22 cellular contexts compared by ENCODE assay signal in genomic region chr22:49626361-49627216, GRCh38.
"Had no signal": no experiment of that assay in that cellular context is flagged by ENCODE, and none has a peak within 500 bp of the region (broad histone marks: within the 10 kb centered on the region; RNA-seq: fewer than 3 reads in every experiment).

No MANE protein-coding gene starts in this region.

- FAIRE-seq: bronchial epithelial cell had no signal

- H3K4me3 ChIP-seq: ascending aorta, body of pancreas, Peyer's patch had no signal

- H3K36me3 ChIP-seq: ascending aorta, Peyer's patch had no signal

- H3K27ac ChIP-seq: ascending aorta, body of pancreas, Peyer's patch, RWPE1 had no signal

- ATAC-seq: activated CD4-positive, CD25-positive, alpha-beta regulatory T cell treated with anti-CD3 and anti-CD28 coated beads, Interleukin-2, amount 50 U/mL, for 24 hours; activated CD8-positive, alpha-beta T cell treated with anti-CD3 and anti-CD28 coated beads, Interleukin-2, amount 10 ng/mL, durations not matched to agents 7 days and 5 days; body of pancreas had no signal

- H3K9me3 ChIP-seq: ascending aorta, body of pancreas, Peyer's patch had no signal

- H3K4me1 ChIP-seq: ascending aorta, body of pancreas, Peyer's patch had no signal

- H3K27me3 ChIP-seq: ascending aorta, body of pancreas, Peyer's patch had no signal

- DNase-seq: activated CD4-positive, alpha-beta T cell treated with anti-CD3 and anti-CD28 coated beads for 4 hours; activated CD4-positive, alpha-beta T cell treated with anti-CD3 and anti-CD28 coated beads, Interleukin-2, amount 50 U/mL, for 4 hours; activated CD8-positive, alpha-beta memory T cell treated with anti-CD3 and anti-CD28 coated beads, Interleukin-2, amount 50 U/mL, for 48 hours; activated CD8-positive, alpha-beta T cell treated with anti-CD3 and anti-CD28 coated beads, Interleukin-2, amount 10 ng/mL, durations not matched to agents 7 days and 5 days; activated naive CD4-positive, alpha-beta T cell; activated T-cell treated with anti-CD3 and anti-CD28 coated beads, Interleukin-2, amount 50 U/mL, for 1 hour; body of pancreas; KG1; NCI-H1092; NCI-H1417; NCI-H1930; NCI-H2171; NCI-H2227 treated with DMSO at 0.1 percent for 48 hours; NCI-H526; NCI-H774; OCI-M1; Peyer's patch; SHP77 treated with DMSO at 0.1 percent for 48 hours had no signal
